Comparison of ENCODE assay signal across 8 cellular contexts in the genomic region with DNA sequence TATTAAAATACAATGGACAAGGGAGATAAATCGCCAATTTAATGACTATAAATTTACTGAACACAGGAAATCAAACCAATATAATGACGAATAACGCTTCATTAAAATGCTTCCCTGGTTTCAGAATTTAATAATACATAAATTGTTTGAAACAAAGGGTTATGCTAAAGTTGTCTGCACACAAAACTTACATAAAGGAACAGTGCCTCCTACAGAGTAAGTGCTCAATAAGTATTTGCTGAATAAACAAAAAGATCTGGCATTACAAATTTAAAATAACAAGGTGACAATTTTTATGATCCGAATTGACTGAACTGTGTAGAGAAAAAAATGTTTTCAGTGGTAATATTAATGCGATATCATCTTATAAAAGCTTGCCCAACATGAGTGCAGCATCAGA.
DNase-seq lines count a peak whose midpoint lies in the region; ATAC-seq and TF ChIP-seq lines count a peak whose summit lies in the region.

No MANE protein-coding gene starts in this region.

- POLR2A ChIA-PET in activated CD4-positive, alpha-beta T cell treated with anti-CD3 and anti-CD28 coated beads for 36 hours (lab: Charles Lee) = no interaction called here

- peak overlapping the region; percentile 94 for H3K27ac Mint-ChIP-seq in activated CD4-positive, alpha-beta T cell treated with anti-CD3 and anti-CD28 coated beads for 36 hours

- H3K4me1 Mint-ChIP-seq in activated CD4-positive, alpha-beta T cell treated with anti-CD3 and anti-CD28 coated beads for 36 hours = peaks cover 22% of the 10 kb centered on the region

- no peak for TF ChIP-seq POLR2A in lower leg skin (IDR thresholded peaks at IDR 0.05)

- H3K27me3 Mint-ChIP-seq in activated CD4-positive, alpha-beta T cell treated with anti-CD3 and anti-CD28 coated beads for 36 hours = no peaks in the 10 kb centered on the region

- TF ChIP-seq CTCF in epithelial cell of proximal tubule (conservative IDR thresholded peaks at IDR 0.05; ENCODE audit: low read depth, low read length) (peak; percentile 37), lower leg skin (IDR thresholded peaks at IDR 0.05) (no peak)

- no peak for DNase-seq in activated CD4-positive, alpha-beta T cell treated with anti-CD3 and anti-CD28 coated beads for 36 hours
- DNase-seq in activated CD4-positive, alpha-beta T cell treated with anti-CD3 and anti-CD28 coated beads, Interleukin-2, amount 50 U/mL, for 4 hours = no peak
- DNase-seq in RPMI7951 (ENCODE audit: low read depth) = peak; percentile 3
- no peak for DNase-seq in epithelial cell of proximal tubule (ENCODE audit: low read depth)
- no peak for DNase-seq in left colon
- no peak for DNase-seq in HuH-7 (ENCODE audit: low spot score)
- no peak for DNase-seq in lower leg skin (ENCODE audit: low spot score in 2 of 2)

- peaks cover 10% of the 10 kb centered on the region for H3K4me1 ChIP-seq in rectal smooth muscle tissue (ENCODE audit: control insufficient read depth, insufficient read depth, low read length)

- CTCF ChIA-PET in activated CD4-positive, alpha-beta T cell treated with anti-CD3 and anti-CD28 coated beads for 36 hours (lab: Charles Lee) = interaction anchor here (0.9 to 2.1 kb wide), 3 partner anchors 36 to 211 kb away, joined by 3 to 14 read pairs (median 3); no protein-coding TSS in a partner anchor

- H3K36me3 ChIP-seq in rectal smooth muscle tissue (ENCODE audit: control insufficient read depth, insufficient read depth, low read length) = no peaks in the 10 kb centered on the region

- intact Hi-C loops in activated CD4-positive, alpha-beta T cell treated with anti-CD3 and anti-CD28 coated beads for 36 hours (cut with DNase I, micrococcal nuclease) = loop anchor here in 1 of 2 experiments (10.0 kb wide), 1 partner anchor 1440 kb away; a partner anchor contains a TSS
- intact Hi-C loops in left colon (cut with DNase I, micrococcal nuclease) (loop anchor here (10.0 kb wide), 2 partner anchors 90 to 210 kb away; a partner anchor contains a TSS), lower leg skin (cut with DNase I; ENCODE audit: low total_unique reads) (loop anchor here (10.0 kb wide), 1 partner anchor 90 kb away; a partner anchor contains a TSS)

- no peak overlapping the region for H3K27ac ChIP-seq in rectal smooth muscle tissue (ENCODE audit: low read depth, low read length)

- peaks cover 18% of the 10 kb centered on the region for H3K36me3 Mint-ChIP-seq in activated CD4-positive, alpha-beta T cell treated with anti-CD3 and anti-CD28 coated beads for 36 hours (ENCODE audit: low read depth)

- peak overlapping the region; percentile 86 for H3K4me3 ChIP-seq in epithelial cell of proximal tubule (ENCODE audit: low read depth, low read length)
- H3K4me3 ChIP-seq in rectal smooth muscle tissue (ENCODE audit: low read length) = peak overlapping the region; percentile 60
- H3K4me3 ChIP-seq in lower leg skin (ENCODE audit: low read depth, poor library complexity, severe bottlenecking) = no peak overlapping the region

- 38 to 42% methylated on average over 5 of the region's 5 CpGs for WGBS in lower leg skin, 2 donors

- no peaks in the 10 kb centered on the region for H3K9me3 Mint-ChIP-seq in activated CD4-positive, alpha-beta T cell treated with anti-CD3 and anti-CD28 coated beads for 36 hours (ENCODE audit: low read depth)

- H3K4me3 Mint-ChIP-seq in activated CD4-positive, alpha-beta T cell treated with anti-CD3 and anti-CD28 coated beads for 36 hours = peak overlapping the region; percentile 100

- no peak overlapping the region for H3K9ac ChIP-seq in rectal smooth muscle tissue (ENCODE audit: low read length)

- no peaks in the 10 kb centered on the region for H3K27me3 ChIP-seq in rectal smooth muscle tissue (ENCODE audit: control insufficient read depth, insufficient read depth, low read length)

- ATAC-seq in activated CD4-positive, alpha-beta T cell treated with anti-CD3 and anti-CD28 coated beads for 36 hours = no peak
- no peak for ATAC-seq in left colon
